Comparison of ENCODE assay signal across 14 cellular contexts in the genomic region with DNA sequence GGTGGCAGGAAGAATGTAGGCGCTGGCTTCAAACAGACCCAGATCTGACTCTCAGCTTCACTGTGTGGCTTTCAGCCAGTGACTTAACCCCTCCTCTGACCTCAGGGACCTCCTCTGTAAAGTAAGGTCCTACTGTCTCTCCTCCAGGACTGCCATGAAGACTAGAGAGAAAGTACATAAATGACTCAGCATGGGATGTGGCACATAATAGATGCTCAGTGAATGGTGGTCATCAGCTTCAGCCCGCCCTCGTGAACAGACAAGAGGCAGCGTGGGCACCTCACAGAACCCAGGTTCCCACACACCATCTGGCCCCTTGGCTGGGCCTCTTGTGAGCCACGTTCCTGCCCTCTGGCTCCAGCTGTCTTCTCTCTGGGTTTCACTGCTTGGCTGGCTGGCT.
DNase-seq lines count a peak whose midpoint lies in the region; ATAC-seq, FAIRE-seq and TF ChIP-seq lines count a peak whose summit lies in the region.
"Had no signal": no experiment of that assay in that cellular context is flagged by ENCODE, and none has a peak within 500 bp of the region (broad histone marks: within the 10 kb centered on the region; RNA-seq: fewer than 3 reads in every experiment).

No MANE protein-coding gene starts in this region.

- H3K27ac ChIP-seq in SJSA1 (peak overlapping the region; percentile 50), mesenchymal stem cell (ENCODE audit: low read length, poor library complexity, severe bottlenecking) (no peak overlapping the region)
- H3K27ac ChIP-seq: foreskin keratinocyte, tibial artery had no signal

- DNase-seq in EH (ENCODE audit: low read depth) (peak; percentile 41), GM12891 (ENCODE audit: insufficient read length, low spot score) (no peak), SJSA1 (ENCODE audit: low read depth in 1 of 2, low spot score in 2 of 2) (peak in 1 of 2 experiments; percentile 54), mesenchymal stem cell (peak; percentile 6), NCI-H2081 (lab: John Stamatoyannopoulos, UW) (no peak)
- DNase-seq: foreskin keratinocyte; NCI-H1105 treated with DMSO at 0.1 percent for 48 hours; stimulated activated CD4-positive, alpha-beta T cell treated with anti-CD3 and anti-CD28 coated beads, Interleukin-4, amount 100 ng/mL, for 24 hours; tibial artery had no signal

- no peak overlapping the region for H3K23ac ChIP-seq in mesenchymal stem cell (ENCODE audit: low read length in 2 of 2)

- H3K36me3 ChIP-seq in SJSA1 (no peaks in the 10 kb centered on the region), mesenchymal stem cell (ENCODE audit: control insufficient read depth in 1 of 2, insufficient read depth in 2 of 2, low read depth in 1 of 2, low read length in 2 of 2) (no peaks in the 10 kb centered on the region)
- H3K36me3 ChIP-seq: tibial artery had no signal

- 80% methylated on average over 5 of the region's 5 CpGs for WGBS in mesenchymal stem cell

- H4K91ac ChIP-seq in mesenchymal stem cell (ENCODE audit: low read length) = no peak overlapping the region

- no peak overlapping the region for H2AK5ac ChIP-seq in mesenchymal stem cell (ENCODE audit: low read length, severe bottlenecking)

- no peak overlapping the region for H3K9ac ChIP-seq in mesenchymal stem cell (ENCODE audit: low read length)

- no peaks in the 10 kb centered on the region for H3K79me1 ChIP-seq in mesenchymal stem cell (replicated peaks; ENCODE audit: low read length, poor library complexity, severe bottlenecking)

- H3K18ac ChIP-seq in mesenchymal stem cell (ENCODE audit: low read depth in 1 of 2, low read length in 2 of 2) = no peak overlapping the region

- no peaks in the 10 kb centered on the region for H3K9me3 ChIP-seq in SJSA1 (replicated peaks)
- peaks cover 11% of the 10 kb centered on the region for H3K9me3 ChIP-seq in mesenchymal stem cell (ENCODE audit: control insufficient read depth, low read length)

- H3K4me3 ChIP-seq in SJSA1 (no peak overlapping the region), mesenchymal stem cell (ENCODE audit: insufficient read depth in 1 of 2, low read depth in 1 of 2, low read length in 2 of 2) (no peak overlapping the region)
- H3K4me3 ChIP-seq: tibial artery had no signal

- ATAC-seq in HG03442 (IDR thresholded peaks at IDR 0.05; ENCODE audit: unreplicated experiment) (no peak), GM21390 (IDR thresholded peaks at IDR 0.05; ENCODE audit: unreplicated experiment) (no peak)
- ATAC-seq: foreskin keratinocyte, WTC11 had no signal

- FAIRE-seq in GM12891 (lab: Jason Lieb, UNC) = peak; percentile 82
- FAIRE-seq: astrocyte, RCC 7860 had no signal

- no peak overlapping the region for H2BK12ac ChIP-seq in mesenchymal stem cell (ENCODE audit: low read length in 2 of 2)

- no peak overlapping the region for H3K4ac ChIP-seq in mesenchymal stem cell (ENCODE audit: low read depth in 1 of 2, low read length in 2 of 2)

- H3K4me2 ChIP-seq in mesenchymal stem cell (ENCODE audit: low read length, poor library complexity, severe bottlenecking) = no peak overlapping the region

- H4K8ac ChIP-seq in mesenchymal stem cell (ENCODE audit: low read length) = no peak overlapping the region

- no peak overlapping the region for H3K14ac ChIP-seq in mesenchymal stem cell (ENCODE audit: low read length in 2 of 2)

- no peak overlapping the region for H2BK120ac ChIP-seq in mesenchymal stem cell (ENCODE audit: low read depth, low read length)

- H2AFZ ChIP-seq in mesenchymal stem cell (ENCODE audit: low read depth, low read length) = no peak overlapping the region

- H3K4me1 ChIP-seq in SJSA1 (replicated peaks) (peaks cover 19% of the 10 kb centered on the region), mesenchymal stem cell (ENCODE audit: control insufficient read depth, insufficient read depth, low read depth, low read length) (peaks cover 6% of the 10 kb centered on the region)
- H3K4me1 ChIP-seq: foreskin keratinocyte, tibial artery had no signal

- H2BK15ac ChIP-seq in mesenchymal stem cell (ENCODE audit: low read depth, poor library complexity, severe bottlenecking) = no peak overlapping the region

- H3K27me3 ChIP-seq in SJSA1 (replicated peaks) (no peaks in the 10 kb centered on the region), mesenchymal stem cell (ENCODE audit: control insufficient read depth in 1 of 2, insufficient read depth in 1 of 2, low read length in 2 of 2) (peaks cover 60 to 66% of the 10 kb centered on the region in 2 experiments)

- H2BK5ac ChIP-seq in mesenchymal stem cell (ENCODE audit: low read depth, low read length, poor library complexity, severe bottlenecking) = no peak overlapping the region

- TF ChIP-seq POLR2A in GM12891 (IDR thresholded peaks at IDR 0.05; ENCODE audit: low read depth, low read length) = no peak

TF ChIP-seq in GM12891, 5 proteins besides CTCF, POLR2A, EP300 and RAD21:
- TF ChIP-seq PAX5 (IDR thresholded peaks at IDR 0.05; ENCODE audit: insufficient read depth, low read length, severe bottlenecking) = no peak
- TF ChIP-seq POU2F2 (IDR thresholded peaks at IDR 0.05; ENCODE audit: low read depth, low read length) = no peak
- TF ChIP-seq SPI1 (IDR thresholded peaks at IDR 0.05; ENCODE audit: low read depth, low read length) = no peak
- no peak for TF ChIP-seq POLR2AphosphoS5 (IDR thresholded peaks at IDR 0.05; ENCODE audit: low read depth, low read length)
- no peak for TF ChIP-seq TAF1 (IDR thresholded peaks at IDR 0.05; ENCODE audit: low read depth, low read length)

Comparison
In these comparisons a context has a peak if more than half of its experiments do, and no peak if none do; other contexts are left out.
1. DNase-seq: peak in EH (single experiment) and mesenchymal stem cell (single experiment); none in GM12891 (single experiment) and NCI-H2081 (0 of 2).